Comparison of ENCODE assay signal across 17 cellular contexts in the genomic region with DNA sequence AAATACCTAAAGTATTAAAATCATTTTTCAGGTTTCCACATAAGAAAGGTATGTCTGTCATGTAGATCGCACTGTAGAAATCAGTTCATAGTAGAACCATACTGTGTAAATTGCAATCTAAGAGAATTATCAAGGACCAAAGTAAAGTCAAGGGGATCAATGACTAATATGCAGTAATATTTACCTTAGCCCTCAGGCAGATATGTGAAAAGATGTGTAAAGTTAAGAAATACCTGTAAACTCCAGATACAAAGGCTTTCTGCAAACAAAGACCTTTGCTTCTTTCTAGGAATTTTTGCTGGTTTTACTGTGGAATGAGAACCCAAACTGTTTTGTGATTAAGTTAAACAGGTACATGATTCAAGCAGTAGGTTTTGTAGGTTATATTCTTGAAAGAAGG. TPM values are rescaled to one million over a fixed set of nuclear protein-coding genes. Genes with fewer than 3 reads are reported as not detected.
A peak's percentile ranks its signal among the peaks of the same experiment; 100 is the strongest.
DNase-seq lines count a peak whose midpoint lies in the region; ATAC-seq and TF ChIP-seq lines count a peak whose summit lies in the region.
"Had no signal": no experiment of that assay in that cellular context is flagged by ENCODE, and none has a peak within 500 bp of the region (broad histone marks: within the 10 kb centered on the region; RNA-seq: fewer than 3 reads in every experiment).

No MANE protein-coding gene starts in this region.

- H3K4me3 ChIP-seq in PC-3 (ENCODE audit: low read length) = no peak overlapping the region
- H3K4me3 ChIP-seq: left lung, right atrium auricular region had no signal

- H4K20me1 ChIP-seq in PC-3 (ENCODE audit: low read length) = no peaks in the 10 kb centered on the region

- H3K79me2 ChIP-seq in PC-3 (ENCODE audit: low read length) = peaks cover 72% of the 10 kb centered on the region

- H3F3A ChIP-seq in PC-3 (ENCODE audit: low read length, unreplicated experiment) = no peaks in the 10 kb centered on the region

- H3K27ac ChIP-seq in PC-3 (ENCODE audit: low read length) (0 out of 2 replicates have a peak overlapping the region, but pooled peaks have one; percentile 13), epithelial cell of prostate (peak overlapping the region; percentile 44)
- H3K27ac ChIP-seq: right atrium auricular region had no signal

- H3K4me1 Mint-ChIP-seq in activated naive CD4-positive, alpha-beta T cell treated with anti-CD3 and anti-CD28 coated beads, Interleukin-2, amount 50 U/mL, for 24 hours = peaks cover 76% of the 10 kb centered on the region
- peaks cover 61% of the 10 kb centered on the region for H3K4me1 Mint-ChIP-seq in stimulated activated naive CD8-positive, alpha-beta T cell treated with anti-CD3 and anti-CD28 coated beads, Interleukin-15, amount 100 ng/mL, for 72 hours

- H3K27me3 ChIP-seq in PC-3 (ENCODE audit: low read length) = no peaks in the 10 kb centered on the region
- H3K27me3 ChIP-seq: left lung, right atrium auricular region had no signal

- peaks cover 10% of the 10 kb centered on the region for H3K36me3 ChIP-seq in PC-3 (ENCODE audit: low read depth, low read length)
- H3K36me3 ChIP-seq: right atrium auricular region had no signal

- H3K9me2 ChIP-seq in PC-3 (replicated peaks; ENCODE audit: low read length) = no peaks in the 10 kb centered on the region

- peak overlapping the region; percentile 47 for H3K4me3 Mint-ChIP-seq in activated naive CD4-positive, alpha-beta T cell treated with anti-CD3 and anti-CD28 coated beads, Interleukin-2, amount 50 U/mL, for 24 hours
- peak overlapping the region; percentile 30 to 46 for H3K4me3 Mint-ChIP-seq in stimulated activated naive CD8-positive, alpha-beta T cell treated with anti-CD3 and anti-CD28 coated beads, Interleukin-15, amount 100 ng/mL, for 72 hours
- H3K4me3 Mint-ChIP-seq: activated CD4-positive, alpha-beta T cell treated with anti-CD3 and anti-CD28 coated beads, Interleukin-2, amount 10 ng/mL, durations not matched to agents 7 days and 5 days had no signal

- H3K36me3 Mint-ChIP-seq in activated naive CD4-positive, alpha-beta T cell treated with anti-CD3 and anti-CD28 coated beads, Interleukin-2, amount 50 U/mL, for 24 hours = peaks cover 22% of the 10 kb centered on the region
- H3K36me3 Mint-ChIP-seq in activated naive CD4-positive, alpha-beta T cell treated with anti-CD3 and anti-CD28 coated beads, Interleukin-2, amount 50 U/mL, for 72 hours = peaks cover 19 to 34% of the 10 kb centered on the region in 2 donors

- peak overlapping the region; percentile 51 for H3K27ac Mint-ChIP-seq in activated naive CD4-positive, alpha-beta T cell treated with anti-CD3 and anti-CD28 coated beads, Interleukin-2, amount 50 U/mL, for 24 hours
- H3K27ac Mint-ChIP-seq in activated naive CD4-positive, alpha-beta T cell treated with anti-CD3 and anti-CD28 coated beads, Interleukin-2, amount 50 U/mL, for 72 hours = peak overlapping the region in 1 of 2 donors; percentile 75
- no peak overlapping the region for H3K27ac Mint-ChIP-seq in stimulated activated naive CD8-positive, alpha-beta T cell treated with anti-CD3 and anti-CD28 coated beads, Interleukin-15, amount 100 ng/mL, for 72 hours
- H3K27ac Mint-ChIP-seq: activated CD4-positive, alpha-beta T cell treated with anti-CD3 and anti-CD28 coated beads, Interleukin-2, amount 10 ng/mL, durations not matched to agents 7 days and 5 days had no signal

- POLR2A ChIA-PET in PC-3 (lab: Charles Lee; ENCODE audit: unreplicated experiment) = no interaction called here

- peaks cover 14% of the 10 kb centered on the region for H3K9me3 Mint-ChIP-seq in activated naive CD4-positive, alpha-beta T cell treated with anti-CD3 and anti-CD28 coated beads, Interleukin-2, amount 50 U/mL, for 24 hours
- peaks cover 0 to 18% of the 10 kb centered on the region in 2 donors for H3K9me3 Mint-ChIP-seq in activated naive CD4-positive, alpha-beta T cell treated with anti-CD3 and anti-CD28 coated beads, Interleukin-2, amount 50 U/mL, for 72 hours
- peaks cover 5 to 19% of the 10 kb centered on the region in 2 donors for H3K9me3 Mint-ChIP-seq in stimulated activated naive CD8-positive, alpha-beta T cell treated with anti-CD3 and anti-CD28 coated beads, Interleukin-15, amount 100 ng/mL, for 72 hours

- intact Hi-C loops in PC-3 (cut with micrococcal nuclease) = no loop called here

- H3K9me3 ChIP-seq in PC-3 (ENCODE audit: low read length) = 0 out of 2 replicates have a peak, but pooled peaks cover 7% of the 10 kb centered on the region

- no peak overlapping the region for H2AFZ ChIP-seq in PC-3 (ENCODE audit: low read length)

- CTCF ChIA-PET in PC-3 (lab: Charles Lee) = no interaction called here

- ATAC-seq in activated naive CD4-positive, alpha-beta T cell treated with anti-CD3 and anti-CD28 coated beads, Interleukin-2, amount 50 U/mL, for 72 hours = no peak
- ATAC-seq in PC-3 (peak; percentile 88), GM19463 (IDR thresholded peaks at IDR 0.05; ENCODE audit: unreplicated experiment) (no peak), GM19467 (IDR thresholded peaks at IDR 0.05; ENCODE audit: unreplicated experiment) (no peak), GM18502 (IDR thresholded peaks at IDR 0.05; ENCODE audit: poor library complexity, unreplicated experiment) (no peak)
- no peak for ATAC-seq in stimulated activated naive CD8-positive, alpha-beta T cell treated with anti-CD3 and anti-CD28 coated beads, Interleukin-15, amount 100 ng/mL, for 72 hours
- ATAC-seq: left lung, SK-N-SH treated with all-trans-retinoic acid at 6 μM for 48 hours had no signal

- no peak overlapping the region for H3K9ac ChIP-seq in PC-3 (ENCODE audit: low read length)

- peaks cover 18% of the 10 kb centered on the region for H3K4me1 ChIP-seq in PC-3 (ENCODE audit: insufficient read depth, low read length)
- H3K4me1 ChIP-seq: right atrium auricular region had no signal

- BruUV-seq in PC-3 (replicated peaks; lab: Mats Ljungman, UMichigan) = no TSS peak

- TF ChIP-seq CTCF in PC-3 (conservative IDR thresholded peaks at IDR 0.05; ENCODE audit: low read depth, low read length) = no peak

- H3K4me2 ChIP-seq in PC-3 (ENCODE audit: low read length) = peak overlapping the region; percentile 19; the same call in 1 of the 2 replicates

- no peak for DNase-seq in activated naive CD4-positive, alpha-beta T cell treated with anti-CD3 and anti-CD28 coated beads, Interleukin-2, amount 50 U/mL, for 72 hours (ENCODE audit: low spot score in 2 of 2)
- peak; percentile 82 for DNase-seq in PC-3
- DNase-seq in epithelial cell of prostate (ENCODE audit: low read depth, low spot score) = no peak
- no peak for DNase-seq in stimulated activated naive CD8-positive, alpha-beta T cell treated with anti-CD3 and anti-CD28 coated beads, Interleukin-15, amount 100 ng/mL, for 72 hours
- DNase-seq: activated CD4-positive, alpha-beta T cell treated with anti-CD3 and anti-CD28 coated beads, Interleukin-2, amount 10 ng/mL, durations not matched to agents 7 days and 5 days; amniotic stem cell; caudate nucleus; left lung; NCI-H146; NCI-H345; stimulated activated naive CD4-positive, alpha-beta T cell treated with Interleukin-2 at 50 U/mL for 16 hours had no signal

- no peaks in the 10 kb centered on the region for H3K27me3 Mint-ChIP-seq in activated naive CD4-positive, alpha-beta T cell treated with anti-CD3 and anti-CD28 coated beads, Interleukin-2, amount 50 U/mL, for 24 hours
- no peaks in the 10 kb centered on the region for H3K27me3 Mint-ChIP-seq in stimulated activated naive CD8-positive, alpha-beta T cell treated with anti-CD3 and anti-CD28 coated beads, Interleukin-15, amount 100 ng/mL, for 72 hours
- H3K27me3 Mint-ChIP-seq: activated CD4-positive, alpha-beta T cell treated with anti-CD3 and anti-CD28 coated beads, Interleukin-2, amount 10 ng/mL, durations not matched to agents 7 days and 5 days had no signal

RNA-seq across cellular contexts. Expression of a gene that starts 11.6 kb away (rescaled TPM):
- 10 to 100 TPM; 35.4 to 44.7 TPM for total RNA-seq in activated naive CD4-positive, alpha-beta T cell treated with anti-CD3 and anti-CD28 coated beads, Interleukin-2, amount 50 U/mL, for 72 hours
- 6.5 and 9.0 TPM in 2 replicates for total RNA-seq in PC-3 (2014; rRNA removed)

RNA-seq across cellular contexts. Expression of a gene that starts 11.8 kb away (rescaled TPM):
- 10 to 100 TPM; 30.3 to 32.5 TPM for total RNA-seq in activated naive CD4-positive, alpha-beta T cell treated with anti-CD3 and anti-CD28 coated beads, Interleukin-2, amount 50 U/mL, for 72 hours
- 5.6 and 6.5 TPM in 2 replicates for total RNA-seq in PC-3 (2014; rRNA removed)
